Comparison of ENCODE assay signal across 14 cellular contexts in the genomic region with DNA sequence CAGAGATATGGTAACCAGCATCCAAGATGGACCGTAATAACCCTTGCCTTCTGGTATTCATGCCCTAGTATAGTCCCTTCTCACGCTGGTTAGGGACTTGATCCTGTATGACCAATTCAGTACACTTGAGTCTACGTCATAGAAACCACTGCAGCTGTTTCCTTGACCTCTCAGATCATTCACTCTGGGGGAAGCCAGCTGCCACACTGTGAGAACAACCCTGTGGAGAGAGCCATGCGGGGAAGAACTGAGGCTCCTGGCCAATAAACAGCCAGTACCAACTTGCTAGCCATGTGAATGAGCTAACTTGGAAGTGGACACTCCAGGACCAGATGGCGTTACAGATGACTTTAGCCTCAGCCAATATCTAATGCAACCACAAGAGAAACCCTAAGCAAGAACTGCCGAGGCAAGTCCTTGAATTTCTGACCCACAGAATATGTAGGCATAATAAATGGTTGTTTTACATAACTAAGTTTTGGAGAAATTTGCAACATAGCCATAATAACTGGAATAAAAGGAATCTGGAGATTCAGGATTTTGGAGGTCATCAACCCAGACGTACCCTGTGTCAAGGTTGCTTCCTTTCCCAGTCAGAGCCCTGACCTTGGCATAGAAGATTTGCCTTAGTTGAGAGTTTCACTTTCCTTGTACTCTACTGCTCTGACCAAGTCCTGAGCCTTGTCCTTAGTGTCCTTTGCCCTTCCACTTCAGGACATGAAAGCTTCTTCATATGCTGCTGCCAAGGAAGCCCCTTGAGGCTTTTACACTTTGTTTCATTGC.
DNase-seq lines count a peak whose midpoint lies in the region; ATAC-seq and TF ChIP-seq lines count a peak whose summit lies in the region.
"Had no signal": no experiment of that assay in that cellular context is flagged by ENCODE, and none has a peak within 500 bp of the region (broad histone marks: within the 10 kb centered on the region; RNA-seq: fewer than 3 reads in every experiment).

No MANE protein-coding gene starts in this region.

- H3K27ac ChIP-seq in BLaER1 treated with 17β-estradiol and CSF1 and Interleukin-3, amounts not matched to agents 10 nM and 100 nM = 0 out of 22 replicates have a peak overlapping the region, but pooled peaks of 1 of the 11 experiments have one; percentile 21
- H3K27ac ChIP-seq: neutrophil, skin epidermis had no signal

- H3K4me1 ChIP-seq in BLaER1 treated with 17β-estradiol and CSF1 and Interleukin-3, amounts not matched to agents 10 nM and 100 nM = peaks cover 12 to 34% (median 14%) of the 10 kb centered on the region in 10 experiments; a peak in 19 of 20 replicates

- ATAC-seq in GM19463 (IDR thresholded peaks at IDR 0.05; ENCODE audit: unreplicated experiment) = peak; percentile 74
- no peak for ATAC-seq in HG03342 (IDR thresholded peaks at IDR 0.05; ENCODE audit: unreplicated experiment)
- ATAC-seq in GM18505 (IDR thresholded peaks at IDR 0.05; ENCODE audit: unreplicated experiment) = no peak

- DNase-seq in RPMI8226 = peak; percentile 2
- peak; percentile 8 for DNase-seq in fibroblast of pulmonary artery (ENCODE audit: low read depth)
- DNase-seq in activated T-cell treated with anti-CD3 and anti-CD28 coated beads, Interleukin-2, amount 50 U/mL, for 48 hours = no peak
- no peak for DNase-seq in stimulated activated CD4-positive, alpha-beta T cell treated with anti-CD3 and anti-CD28 coated beads, Interleukin-4, amount 100 ng/mL, for 1 hour
- DNase-seq: activated CD8-positive, alpha-beta memory T cell treated with anti-CD3 and anti-CD28 coated beads for 24 hours; endodermal cell; HFFc6; mesendoderm had no signal

- no peak for TF ChIP-seq POLR2A in GM18505 (IDR thresholded peaks at IDR 0.05; ENCODE audit: borderline replicate concordance, extremely low read depth, insufficient read depth, insufficient read length)

- no peaks in the 10 kb centered on the region for H3K36me3 ChIP-seq in BLaER1 treated with 17β-estradiol and CSF1 and Interleukin-3, amounts not matched to agents 10 nM and 100 nM
- H3K36me3 ChIP-seq: neutrophil had no signal

- peaks cover 88 to 100% (median 98%) of the 10 kb centered on the region in 11 experiments for H3K27me3 ChIP-seq in BLaER1 treated with 17β-estradiol and CSF1 and Interleukin-3, amounts not matched to agents 10 nM and 100 nM
- H3K27me3 ChIP-seq: neutrophil had no signal

- peaks cover 0 to 17% (median 0%) of the 10 kb centered on the region in 11 experiments; a peak in 2 of 22 replicates for H4K20me1 ChIP-seq in BLaER1 treated with 17β-estradiol and CSF1 and Interleukin-3, amounts not matched to agents 10 nM and 100 nM

- no peak overlapping the region for H3K4me3 ChIP-seq in BLaER1 treated with 17β-estradiol and CSF1 and Interleukin-3, amounts not matched to agents 10 nM and 100 nM
- H3K4me3 ChIP-seq in fibroblast of pulmonary artery (replicated peaks; ENCODE audit: low read depth, low read length) = no peak overlapping the region
- H3K4me3 ChIP-seq: skin epidermis had no signal

- no peak overlapping the region for H3K9ac ChIP-seq in BLaER1 treated with 17β-estradiol and CSF1 and Interleukin-3, amounts not matched to agents 10 nM and 100 nM

- no peaks in the 10 kb centered on the region for H3K9me3 ChIP-seq in BLaER1 treated with 17β-estradiol and CSF1 and Interleukin-3, amounts not matched to agents 10 nM and 100 nM (replicated peaks in 1 of 11)
- H3K9me3 ChIP-seq: neutrophil had no signal

- TF ChIP-seq CTCF in fibroblast of pulmonary artery (IDR thresholded peaks at IDR 0.05; ENCODE audit: low read length, missing control alignments) = no peak

- H3K4me2 ChIP-seq in BLaER1 treated with 17β-estradiol and CSF1 and Interleukin-3, amounts not matched to agents 10 nM and 100 nM = peak overlapping the region; percentile 3 to 59 (median 49); a peak in 21 of 22 replicates

Comparison
In these comparisons a context has a peak if more than half of its experiments do, and no peak if none do; other contexts are left out.
1. DNase-seq: peak in RPMI8226 (single experiment) and fibroblast of pulmonary artery (single experiment); none in activated T-cell treated with anti-CD3 and anti-CD28 coated beads, Interleukin-2, amount 50 U/mL, for 48 hours (0 of 2) and stimulated activated CD4-positive, alpha-beta T cell treated with anti-CD3 and anti-CD28 coated beads, Interleukin-4, amount 100 ng/mL, for 1 hour (single experiment).